Comparison of ENCODE assay signal across 13 cellular contexts in genomic region chr7:113730309-113730955, GRCh38.
DNase-seq lines count a peak whose midpoint lies in the region; ATAC-seq lines count a peak whose summit lies in the region.
"Had no signal": no experiment of that assay in that cellular context is flagged by ENCODE, and none has a peak within 500 bp of the region (broad histone marks: within the 10 kb centered on the region; RNA-seq: fewer than 3 reads in every experiment).

No MANE protein-coding gene starts in this region.

- DNase-seq in GM03348 (ENCODE audit: low spot score), result peak; percentile 3
- peak; percentile 76 for DNase-seq in RPMI7951 (ENCODE audit: low read depth)
- peak; percentile 63 for DNase-seq in renal cortical epithelial cell (ENCODE audit: low read depth)
- DNase-seq in NCI-H748 (lab: John Stamatoyannopoulos, UW; ENCODE audit: unreplicated experiment), result no peak
- no peak for DNase-seq in NCI-H2107 (lab: John Stamatoyannopoulos, UW)
- no peak for DNase-seq in T-helper 9 cell
- DNase-seq: activated CD8-positive, alpha-beta T cell treated with anti-CD3 and anti-CD28 coated beads for 36 hours; effector CD8-positive, alpha-beta T cell; Karpas-422; NCI-H2171; retina had no signal

- ATAC-seq in esophagus mucosa (peak; percentile 82), HG02623 (IDR thresholded peaks at IDR 0.05; ENCODE audit: unreplicated experiment) (no peak)
- ATAC-seq: activated CD8-positive, alpha-beta T cell treated with anti-CD3 and anti-CD28 coated beads for 36 hours had no signal

Comparison
In these comparisons a context has a peak if more than half of its experiments do, and no peak if none do; other contexts are left out.
1. DNase-seq: peak in GM03348 (single experiment), RPMI7951 (single experiment) and renal cortical epithelial cell (single experiment); none in NCI-H748 (single experiment), NCI-H2107 (single experiment) and T-helper 9 cell (single experiment).